In genomic region chr5:23507278-23507685, GRCh38 we compare ENCODE assay signal across 8 cellular contexts.
DNase-seq lines count a peak whose midpoint lies in the region.

TSS of gene PRDM9 (plus strand) at chr5:23507609. CDS start at chr5:23509034, 1,425 bp downstream.

- peak within 1 kb of the TSS; percentile 3 to 40 for H3K4me3 ChIP-seq in muscle layer of duodenum (ENCODE audit: low read depth in 1 of 2, low read length in 2 of 2)

- no peak within 1 kb of the TSS for H3K27ac ChIP-seq in muscle layer of duodenum (ENCODE audit: low read length)

- H3K27me3 ChIP-seq in muscle layer of duodenum (ENCODE audit: low read depth, low read length): no peaks in the 10 kb centered on the region

- no peaks in the 10 kb centered on the region for H3K36me3 ChIP-seq in muscle layer of duodenum (ENCODE audit: control insufficient read depth in 1 of 2, insufficient read depth in 2 of 2, low read length in 2 of 2)

- DNase-seq in DMS53 treated with DMSO at 0.1 percent for 48 hours (lab: John Stamatoyannopoulos, UW; ENCODE audit: unreplicated experiment) (peak; percentile 90), NCI-H187 treated with DMSO at 0.1 percent for 48 hours (lab: John Stamatoyannopoulos, UW) (peak; percentile 71), cerebellar cortex (ENCODE audit: low spot score) (peak; percentile 6), cerebellar nuclear complex (lab: John Stamatoyannopoulos, UW) (no peak), germinal center (ENCODE audit: low spot score) (no peak), NOMO-1 treated with DMSO at 0.1 percent for 48 hours (lab: John Stamatoyannopoulos, UW; ENCODE audit: unreplicated experiment) (no peak)
- no peak for DNase-seq in activated T-cell treated with anti-CD3 and anti-CD28 coated beads, Interleukin-2, amount 50 U/mL, for 1 hour

- H3K9me3 ChIP-seq in muscle layer of duodenum (ENCODE audit: control insufficient read depth in 1 of 2, low read length in 2 of 2): peaks cover 0 to 6% of the 10 kb centered on the region in 2 donors

- H3K4me1 ChIP-seq in muscle layer of duodenum (ENCODE audit: control insufficient read depth in 1 of 2, insufficient read depth in 2 of 2, low read length in 2 of 2): no peaks in the 10 kb centered on the region

Comparison
In these comparisons a context has a peak if more than half of its experiments do, and no peak if none do; other contexts are left out.
1. DNase-seq: peak in DMS53 treated with DMSO at 0.1 percent for 48 hours (single experiment), NCI-H187 treated with DMSO at 0.1 percent for 48 hours (single experiment) and cerebellar cortex (single experiment); none in cerebellar nuclear complex (0 of 2), germinal center (single experiment), NOMO-1 treated with DMSO at 0.1 percent for 48 hours (single experiment) and activated T-cell treated with anti-CD3 and anti-CD28 coated beads, Interleukin-2, amount 50 U/mL, for 1 hour (single experiment).